ENCODE assay signal across 11 cellular contexts in the genomic region with DNA sequence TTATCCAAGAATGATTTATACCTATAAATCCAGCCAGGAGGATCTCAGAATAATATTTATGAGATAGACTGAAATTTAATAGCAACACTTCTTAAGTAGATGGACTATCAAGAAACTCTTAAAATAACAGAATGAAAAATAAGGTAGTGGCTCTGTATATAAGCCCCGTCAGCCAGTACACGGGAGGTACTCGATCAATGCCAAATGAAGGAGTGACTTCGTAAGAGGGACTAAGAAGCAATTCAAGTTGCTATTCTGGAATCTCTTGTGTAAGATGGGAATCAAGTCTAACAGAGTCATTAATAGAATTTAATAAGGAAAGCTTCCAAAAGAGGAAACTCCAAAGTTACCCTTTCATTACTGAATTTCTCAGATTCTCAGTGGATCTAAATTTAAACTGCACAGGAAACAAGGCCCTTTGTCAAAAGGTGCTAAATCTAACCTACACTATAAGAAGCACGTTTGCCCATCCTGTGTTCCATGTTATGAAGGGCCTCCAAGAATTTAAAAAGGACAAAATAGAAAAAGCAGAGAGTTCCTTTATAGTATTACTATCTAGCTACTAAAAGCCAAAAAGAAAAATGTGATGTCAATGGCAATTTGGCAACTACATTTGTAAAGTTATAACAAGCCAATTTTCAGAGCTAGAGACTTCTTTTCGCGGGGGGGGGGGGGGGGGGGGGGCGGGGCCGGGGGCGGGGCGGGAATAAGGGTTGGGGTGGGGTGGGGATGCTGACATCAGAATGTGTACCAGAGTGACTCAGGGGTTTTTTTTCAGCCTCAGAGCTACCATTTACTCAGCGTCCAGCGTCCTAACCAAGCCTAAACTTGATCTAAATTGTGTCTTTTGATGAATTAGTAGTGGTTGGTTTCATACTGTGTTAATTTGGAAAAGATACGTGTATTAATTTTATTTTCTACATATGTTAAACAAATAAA.
A peak's percentile ranks its signal among the peaks of the same experiment; 100 is the strongest.
DNase-seq lines count a peak whose midpoint lies in the region; ATAC-seq and TF ChIP-seq lines count a peak whose summit lies in the region.
"Had no signal": no experiment of that assay in that cellular context is flagged by ENCODE, and none has a peak within 500 bp of the region (broad histone marks: within the 10 kb centered on the region; RNA-seq: fewer than 3 reads in every experiment).

No MANE protein-coding gene starts in this region.

- H3K9me3 ChIP-seq in MG63: no peaks in the 10 kb centered on the region

- no peak for ATAC-seq in activated CD8-positive, alpha-beta T cell treated with anti-CD3 and anti-CD28 coated beads for 36 hours
- ATAC-seq in foreskin keratinocyte: peak; percentile 73
- no peak for ATAC-seq in GM19463 (IDR thresholded peaks at IDR 0.05; ENCODE audit: unreplicated experiment)

- intact Hi-C loops in activated CD8-positive, alpha-beta T cell treated with anti-CD3 and anti-CD28 coated beads for 36 hours (cut with micrococcal nuclease): loop anchor here (5.0 kb wide), 1 partner anchor 33 kb away; no protein-coding TSS in a partner anchor

- DNase-seq in stimulated activated CD4-positive, alpha-beta T cell treated with anti-CD3 and anti-CD28 coated beads, Interleukin-4, amount 100 ng/mL, for 24 hours: peak; percentile 32
- no peak for DNase-seq in stimulated activated CD4-positive, alpha-beta T cell treated with anti-CD3 and anti-CD28 coated beads, Interleukin-2, amount 100 ng/mL, for 48 hours
- DNase-seq in activated CD8-positive, alpha-beta T cell treated with anti-CD3 and anti-CD28 coated beads for 36 hours: peak; percentile 39
- DNase-seq in foreskin keratinocyte (peak; percentile 30 to 58), HuH-7.5 (ENCODE audit: low spot score) (no peak), MG63 (no peak), foreskin melanocyte (no peak)
- DNase-seq: DMS79, naive B cell had no signal

- peaks cover 47% of the 10 kb centered on the region for H3K4me1 Mint-ChIP-seq in activated CD8-positive, alpha-beta T cell treated with anti-CD3 and anti-CD28 coated beads for 36 hours (ENCODE audit: low read depth)

- TF ChIP-seq CTCF in activated CD8-positive, alpha-beta T cell treated with anti-CD3 and anti-CD28 coated beads for 36 hours (IDR thresholded peaks at IDR 0.05): no peak
- no peak for TF ChIP-seq CTCF in foreskin keratinocyte (conservative IDR thresholded peaks at IDR 0.05)

- peak overlapping the region; percentile 70 for H3K27ac ChIP-seq in foreskin keratinocyte

- H3K4me3 Mint-ChIP-seq in activated CD8-positive, alpha-beta T cell treated with anti-CD3 and anti-CD28 coated beads for 36 hours: peak overlapping the region; percentile 43
- H3K4me3 Mint-ChIP-seq: naive B cell had no signal

- H3K27me3 ChIP-seq in foreskin keratinocyte (no peaks in the 10 kb centered on the region), MG63 (no peaks in the 10 kb centered on the region)

- POLR2A ChIA-PET in activated CD8-positive, alpha-beta T cell treated with anti-CD3 and anti-CD28 coated beads for 36 hours (lab: Charles Lee): interaction anchor here (0.9 to 2.4 kb wide), 3 partner anchors 18 to 33 kb away, joined by 3 to 8 read pairs (median 3); no protein-coding TSS in a partner anchor

- no peak overlapping the region for H3K4me3 ChIP-seq in MG63

- peaks cover 42% of the 10 kb centered on the region for H3K36me3 Mint-ChIP-seq in activated CD8-positive, alpha-beta T cell treated with anti-CD3 and anti-CD28 coated beads for 36 hours (ENCODE audit: low read depth)

- no peaks in the 10 kb centered on the region for H3K36me3 ChIP-seq in MG63

- peak overlapping the region; percentile 71 for H3K27ac Mint-ChIP-seq in activated CD8-positive, alpha-beta T cell treated with anti-CD3 and anti-CD28 coated beads for 36 hours
- H3K27ac Mint-ChIP-seq: IgD-negative memory B cell, naive B cell had no signal

- peaks cover 9% of the 10 kb centered on the region for H3K4me1 ChIP-seq in foreskin keratinocyte

- CTCF ChIA-PET in activated CD8-positive, alpha-beta T cell treated with anti-CD3 and anti-CD28 coated beads for 36 hours (lab: Charles Lee): interaction anchor here (0.9 to 2.7 kb wide), 6 partner anchors 12 to 72 kb away, joined by 3 to 8 read pairs (median 3); no protein-coding TSS in a partner anchor

- no peaks in the 10 kb centered on the region for H3K27me3 Mint-ChIP-seq in activated CD8-positive, alpha-beta T cell treated with anti-CD3 and anti-CD28 coated beads for 36 hours
- H3K27me3 Mint-ChIP-seq: IgD-negative memory B cell had no signal

- peaks cover 2% of the 10 kb centered on the region for H3K9me3 Mint-ChIP-seq in activated CD8-positive, alpha-beta T cell treated with anti-CD3 and anti-CD28 coated beads for 36 hours

Comparison
In these comparisons a context has a peak if more than half of its experiments do, and no peak if none do; other contexts are left out.
1. DNase-seq: peak in stimulated activated CD4-positive, alpha-beta T cell treated with anti-CD3 and anti-CD28 coated beads, Interleukin-4, amount 100 ng/mL, for 24 hours (single experiment), activated CD8-positive, alpha-beta T cell treated with anti-CD3 and anti-CD28 coated beads for 36 hours (single experiment) and foreskin keratinocyte (2 of 2); none in stimulated activated CD4-positive, alpha-beta T cell treated with anti-CD3 and anti-CD28 coated beads, Interleukin-2, amount 100 ng/mL, for 48 hours (0 of 2), HuH-7.5 (single experiment), MG63 (single experiment) and foreskin melanocyte (single experiment).